13 cellular contexts compared by ENCODE assay signal in the genomic region with DNA sequence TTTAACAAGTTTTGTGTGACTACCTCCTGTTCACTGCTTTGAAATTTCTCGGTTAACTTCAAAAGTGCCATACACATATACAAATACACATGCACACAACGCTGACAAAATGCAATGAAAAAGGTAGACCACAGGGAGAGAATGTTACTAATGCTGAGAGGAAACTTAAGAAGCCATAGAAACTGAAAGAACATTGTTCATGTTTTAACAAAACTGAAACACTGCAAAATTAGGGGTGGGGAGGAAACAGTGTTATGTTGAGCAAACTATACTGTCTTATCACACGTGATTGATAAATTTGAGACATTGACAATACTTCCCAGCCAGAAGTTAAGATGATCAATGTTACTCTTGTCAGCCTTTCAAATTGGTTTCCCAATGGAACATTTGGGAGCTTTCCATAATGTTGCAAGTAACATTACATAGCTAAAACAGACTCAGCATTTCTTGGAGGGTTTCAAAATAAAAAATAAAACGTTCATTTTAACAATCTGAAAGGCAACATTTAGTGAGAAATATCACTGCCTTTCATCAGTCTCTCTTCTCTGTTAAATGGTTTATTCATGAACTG.
A peak's percentile ranks its signal among the peaks of the same experiment; 100 is the strongest.
DNase-seq lines count a peak whose midpoint lies in the region; ATAC-seq and TF ChIP-seq lines count a peak whose summit lies in the region.
"Had no signal": no experiment of that assay in that cellular context is flagged by ENCODE, and none has a peak within 500 bp of the region (broad histone marks: within the 10 kb centered on the region; RNA-seq: fewer than 3 reads in every experiment).

No MANE protein-coding gene starts in this region.

- no peaks in the 10 kb centered on the region for H3K4me1 ChIP-seq in lower lobe of right lung

- in situ Hi-C loops in GM13977 (cut with MboI; ENCODE audit: low pct_unique_long_range_greater_than_20kb, low sequenced_read_pairs, unreplicated experiment): no loop called here

- H3K27ac Mint-ChIP-seq in activated naive CD4-positive, alpha-beta T cell treated with anti-CD3 and anti-CD28 coated beads, Interleukin-2, amount 10 ng/mL, durations not matched to agents 7 days and 5 days: no peak overlapping the region
- H3K27ac Mint-ChIP-seq: nephron had no signal

- TF ChIP-seq CTCF in GM13977 (IDR thresholded peaks at IDR 0.05; ENCODE audit: extremely low read depth, insufficient read depth, missing control alignments) (no peak), lower lobe of right lung (IDR thresholded peaks at IDR 0.05) (no peak)

- no peaks in the 10 kb centered on the region for H3K9me3 ChIP-seq in lower lobe of right lung

- H3K27me3 ChIP-seq in lower lobe of right lung (ENCODE audit: low read depth): no peaks in the 10 kb centered on the region

- H3K36me3 ChIP-seq in lower lobe of right lung: no peaks in the 10 kb centered on the region

- no peaks in the 10 kb centered on the region for H3K36me3 Mint-ChIP-seq in activated naive CD4-positive, alpha-beta T cell treated with anti-CD3 and anti-CD28 coated beads, Interleukin-2, amount 10 ng/mL, durations not matched to agents 7 days and 5 days

- peak; percentile 90 for ATAC-seq in GM19397 (IDR thresholded peaks at IDR 0.05; ENCODE audit: unreplicated experiment)
- ATAC-seq in HG02852 (IDR thresholded peaks at IDR 0.05; ENCODE audit: unreplicated experiment): peak; percentile 86
- peak; percentile 55 for ATAC-seq in HG03558 (IDR thresholded peaks at IDR 0.05; ENCODE audit: extremely low read depth, unreplicated experiment)
- ATAC-seq in lower lobe of right lung: no peak

- intact Hi-C loops in lower lobe of right lung (cut with DNase I): no loop called here

- no peak overlapping the region for H3K27ac ChIP-seq in lower lobe of right lung
- H3K27ac ChIP-seq: epithelial cell of prostate had no signal

- CTCF ChIA-PET in activated naive CD4-positive, alpha-beta T cell treated with anti-CD3 and anti-CD28 coated beads, Interleukin-2, amount 10 ng/mL, durations not matched to agents 7 days and 5 days (lab: Charles Lee): no interaction called here

- peaks cover 2% of the 10 kb centered on the region for H3K9me3 Mint-ChIP-seq in activated naive CD4-positive, alpha-beta T cell treated with anti-CD3 and anti-CD28 coated beads, Interleukin-2, amount 10 ng/mL, durations not matched to agents 7 days and 5 days

- no peak overlapping the region for H3K4me3 ChIP-seq in lower lobe of right lung
- H3K4me3 ChIP-seq: smooth muscle cell had no signal

- no peaks in the 10 kb centered on the region for H3K4me1 Mint-ChIP-seq in activated naive CD4-positive, alpha-beta T cell treated with anti-CD3 and anti-CD28 coated beads, Interleukin-2, amount 10 ng/mL, durations not matched to agents 7 days and 5 days
- H3K4me1 Mint-ChIP-seq: nephron had no signal

- DNase-seq in GM13977 (ENCODE audit: low spot score): peak; percentile 70
- DNase-seq in NCI-H82 treated with DMSO at 0.1 percent for 48 hours (lab: John Stamatoyannopoulos, UW; ENCODE audit: unreplicated experiment): no peak
- DNase-seq in activated naive CD4-positive, alpha-beta T cell treated with anti-CD3 and anti-CD28 coated beads, Interleukin-2, amount 10 ng/mL, durations not matched to agents 7 days and 5 days: no peak
- no peak for DNase-seq in globus pallidus (ENCODE audit: low spot score)
- DNase-seq in lower lobe of right lung: no peak
- DNase-seq: NCI-H1105 treated with DMSO at 0.1 percent for 48 hours, T1000 had no signal

- H3K4me3 Mint-ChIP-seq in activated naive CD4-positive, alpha-beta T cell treated with anti-CD3 and anti-CD28 coated beads, Interleukin-2, amount 10 ng/mL, durations not matched to agents 7 days and 5 days: no peak overlapping the region
- H3K4me3 Mint-ChIP-seq: nephron had no signal

- no peaks in the 10 kb centered on the region for H3K27me3 Mint-ChIP-seq in activated naive CD4-positive, alpha-beta T cell treated with anti-CD3 and anti-CD28 coated beads, Interleukin-2, amount 10 ng/mL, durations not matched to agents 7 days and 5 days

Comparison
In these comparisons a context has a peak if more than half of its experiments do, and no peak if none do; other contexts are left out.
1. ATAC-seq: peak in GM19397 (single experiment), HG02852 (single experiment) and HG03558 (single experiment); none in lower lobe of right lung (0 of 2).